ENCODE assay signal across 24 cellular contexts in the genomic region with DNA sequence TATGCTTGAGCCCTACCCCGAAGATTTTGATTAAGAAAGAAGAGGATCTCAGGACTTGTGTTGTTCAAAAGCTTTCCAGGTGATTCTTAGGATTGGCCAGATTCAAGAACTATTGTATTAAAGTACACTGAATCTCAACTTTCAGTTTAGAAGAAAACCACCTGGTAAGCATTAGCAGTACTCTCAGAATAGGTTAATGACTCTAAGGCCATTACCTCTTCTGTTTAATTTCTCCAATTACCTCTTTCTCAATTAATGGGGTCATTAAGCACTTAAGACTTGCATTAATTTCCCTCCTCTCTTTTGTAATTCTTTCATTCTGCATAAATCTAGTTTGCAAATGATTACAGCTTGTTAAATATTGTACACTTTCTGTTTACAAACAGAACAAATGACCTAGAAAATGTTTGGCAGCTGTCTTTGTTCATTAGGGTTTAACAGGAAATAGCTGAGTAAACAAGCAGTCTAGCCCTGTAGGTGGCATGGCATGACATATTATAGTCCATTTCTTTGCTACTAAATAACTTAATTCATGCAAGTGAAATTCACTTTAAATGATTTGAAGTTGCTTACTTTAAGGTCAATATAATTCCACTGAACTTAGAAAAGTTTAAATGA. TPM values are rescaled to one million over a fixed set of nuclear protein-coding genes. Genes with fewer than 3 reads are reported as not detected.
A peak's percentile ranks its signal among the peaks of the same experiment; 100 is the strongest.
DNase-seq lines count a peak whose midpoint lies in the region; ATAC-seq and TF ChIP-seq lines count a peak whose summit lies in the region.
"Had no signal": no experiment of that assay in that cellular context is flagged by ENCODE, and none has a peak within 500 bp of the region (broad histone marks: within the 10 kb centered on the region; RNA-seq: fewer than 3 reads in every experiment).

No MANE protein-coding gene starts in this region.

- no peak overlapping the region for H3K27ac ChIP-seq in foreskin keratinocyte
- H3K27ac ChIP-seq: body of pancreas, GM23248, left lung, tibial artery had no signal

- peak; percentile 21; the same call in 1 of the 2 replicates for TF ChIP-seq CTCF in LNCaP clone FGC (IDR thresholded peaks at IDR 0.05; ENCODE audit: control insufficient read depth, extremely low read depth, insufficient read depth)
- peak; percentile 11 for TF ChIP-seq CTCF in foreskin keratinocyte (conservative IDR thresholded peaks at IDR 0.05)

- no peak for ATAC-seq in foreskin keratinocyte
- no peak for ATAC-seq in GM18517 (IDR thresholded peaks at IDR 0.05; ENCODE audit: unreplicated experiment)
- ATAC-seq: body of pancreas, K562, left lung had no signal

- H3K27me3 ChIP-seq in foreskin keratinocyte = no peaks in the 10 kb centered on the region
- H3K27me3 ChIP-seq: body of pancreas, left lung, tibial artery had no signal

- no peak overlapping the region for H3K4me3 ChIP-seq in LNCaP clone FGC (ENCODE audit: low read depth, low read length)
- H3K4me3 ChIP-seq: body of pancreas, GM23248, K562, left lung, tibial artery had no signal

- peak; percentile 33 for DNase-seq in COR-L47 (lab: John Stamatoyannopoulos, UW)
- peak; percentile 30 for DNase-seq in LNCaP clone FGC (ENCODE audit: low read depth)
- DNase-seq in NCI-H774 (lab: John Stamatoyannopoulos, UW) = peak; percentile 85
- no peak for DNase-seq in foreskin keratinocyte
- no peak for DNase-seq in ureter (ENCODE audit: low spot score)
- no peak for DNase-seq in hypothalamus (lab: John Stamatoyannopoulos, UW)
- DNase-seq in KG1 (lab: John Stamatoyannopoulos, UW) = no peak
- DNase-seq: activated CD8-positive, alpha-beta memory T cell treated with anti-CD3 and anti-CD28 coated beads, Interleukin-2, amount 50 U/mL, for 4 hours; body of pancreas; CD4-positive, alpha-beta T cell; effector memory CD4-positive, alpha-beta T cell; GM23248; left lung; NCI-H226; posterior cingulate gyrus; stimulated activated CD4-positive, alpha-beta T cell treated with anti-CD3 and anti-CD28 coated beads, Interleukin-2, amount 100 ng/mL, for 24 hours; stimulated activated naive CD4-positive, alpha-beta T cell treated with Interleukin-2 at 50 U/mL for 16 hours; tibial artery had no signal

- H3K4me1 ChIP-seq in foreskin keratinocyte = no peaks in the 10 kb centered on the region
- H3K4me1 ChIP-seq: body of pancreas, left lung, tibial artery had no signal

RNA-seq across cellular contexts. Expression of a gene that starts 20.4 kb away (rescaled TPM):
- not detected in 2 replicates for total RNA-seq in foreskin keratinocyte
- polyA plus RNA-seq in foreskin keratinocyte = not detected in 2 replicates
- total RNA-seq in ureter = 0.10 TPM
- total RNA-seq: CD4-positive, alpha-beta T cell; fibroblast of lung; GM23248; left lung; skeletal muscle tissue had no signal
- polyA plus RNA-seq: fibroblast of lung, GM23248, neural cell had no signal

RNA-seq across cellular contexts. Expression of a gene that starts 59.5 kb away (rescaled TPM):
- total RNA-seq in foreskin keratinocyte (not detected in 2 replicates), ureter (0.75 TPM)
- not detected in 2 replicates for polyA plus RNA-seq in foreskin keratinocyte
- total RNA-seq: CD4-positive, alpha-beta T cell; GM23248; mononuclear cell had no signal
- polyA plus RNA-seq: fibroblast of lung, GM23248, K562, neural cell had no signal

Comparison
In these comparisons a context has a peak if more than half of its experiments do, and no peak if none do; other contexts are left out.
1. DNase-seq: peak in COR-L47 (single experiment), LNCaP clone FGC (single experiment) and NCI-H774 (single experiment); none in foreskin keratinocyte (0 of 2), ureter (single experiment), hypothalamus (0 of 51) and KG1 (single experiment).